In the genomic region with DNA sequence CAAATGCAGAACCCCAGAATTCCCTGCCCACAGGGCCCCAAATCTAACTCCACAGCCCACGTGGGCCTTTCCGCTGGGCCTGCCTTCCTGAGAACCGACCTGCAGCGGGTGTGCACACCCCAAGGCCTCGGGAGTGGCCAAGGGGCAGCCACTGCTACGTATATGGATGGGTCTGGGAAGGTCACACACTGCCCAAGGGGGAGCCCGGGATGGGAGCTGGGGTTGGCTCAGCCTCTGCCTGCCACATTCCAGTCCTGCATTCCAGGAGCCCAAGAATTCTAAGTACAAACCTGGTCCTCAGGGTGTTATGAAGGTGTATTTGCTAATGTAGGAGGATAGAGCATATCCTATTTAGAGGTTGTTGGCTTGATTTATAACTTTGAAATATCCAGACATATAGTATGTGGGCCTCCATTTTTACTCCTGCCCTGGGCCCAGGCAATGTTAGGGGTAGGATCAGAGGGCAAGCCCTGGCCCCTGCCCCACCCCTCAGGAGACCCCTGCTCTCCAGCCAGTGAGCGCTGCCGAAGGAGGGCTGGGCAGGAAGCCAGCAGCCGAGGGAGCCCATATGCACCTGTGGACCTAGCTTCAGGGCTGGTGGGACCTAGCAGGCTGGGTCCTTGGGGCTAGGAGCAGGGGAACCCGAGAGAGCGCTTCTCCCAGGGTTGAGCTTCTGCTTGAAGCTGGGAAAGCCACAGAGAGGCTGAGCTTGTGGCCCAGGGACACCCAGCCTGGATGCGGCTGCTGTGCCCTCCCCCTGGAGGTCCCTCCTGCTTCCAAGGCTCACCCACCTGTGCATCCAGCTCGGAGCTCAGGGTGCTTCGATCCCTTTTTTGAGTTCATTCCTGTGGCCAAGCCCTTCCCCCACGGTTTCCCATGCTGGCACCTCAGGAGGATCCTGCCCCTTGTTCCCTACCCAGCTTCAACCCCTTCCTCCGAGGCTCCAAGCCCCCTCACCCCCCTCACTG, we compare ENCODE assay signal across 17 cellular contexts. TPM values are rescaled to one million over a fixed set of nuclear protein-coding genes. Genes with fewer than 3 reads are reported as not detected.
DNase-seq lines count a peak whose midpoint lies in the region; ATAC-seq and TF ChIP-seq lines count a peak whose summit lies in the region.
"Had no signal": no experiment of that assay in that cellular context is flagged by ENCODE, and none has a peak within 500 bp of the region (broad histone marks: within the 10 kb centered on the region; RNA-seq: fewer than 3 reads in every experiment).

No MANE protein-coding gene starts in this region.

- H3K27ac ChIP-seq in VCaP (peak overlapping the region; percentile 50), adrenal gland (no peak overlapping the region)
- H3K27ac ChIP-seq: HL-60, SK-N-MC, WERI-Rb-1 had no signal

- WGBS in adrenal gland, 4 donors, result 81 to 86% (median 83%) methylated on average over 7 to 17 of the region's 17 CpGs

- no peak overlapping the region for H3K4me3 Mint-ChIP-seq in activated T-cell treated with anti-CD3 and anti-CD28 coated beads, Interleukin-2, amount 50 U/mL, for 24 hours
- no peak overlapping the region for H3K4me3 Mint-ChIP-seq in activated T-cell treated with anti-CD3 and anti-CD28 coated beads, Interleukin-2, amount 50 U/mL, for 72 hours
- H3K4me3 Mint-ChIP-seq in stimulated activated naive B cell treated with anti-CD40 and anti-IgM and Interleukin-4, amounts not matched to agents 10 μg/mL and 1 μg/mL and 100 μg/mL, for 72 hours, result peak overlapping the region; percentile 43 to 76
- H3K4me3 Mint-ChIP-seq: stimulated activated effector memory CD8-positive, alpha-beta T cell treated with anti-CD3 and anti-CD28 coated beads, Interleukin-12 subunit alpha, Interleukin-12 subunit beta, amount 100 ng/mL, for 72 hours had no signal

- no peak for TF ChIP-seq CTCF in VCaP (conservative IDR thresholded peaks at IDR 0.05)
- TF ChIP-seq CTCF in adrenal gland (IDR thresholded peaks at IDR 0.05), result no peak

- no peaks in the 10 kb centered on the region for H3K36me3 Mint-ChIP-seq in activated T-cell treated with anti-CD3 and anti-CD28 coated beads, Interleukin-2, amount 50 U/mL, for 24 hours (ENCODE audit: low read depth)
- H3K36me3 Mint-ChIP-seq in activated T-cell treated with anti-CD3 and anti-CD28 coated beads, Interleukin-2, amount 50 U/mL, for 72 hours (ENCODE audit: insufficient read depth in 2 of 2), result no peaks in the 10 kb centered on the region
- H3K36me3 Mint-ChIP-seq in stimulated activated naive B cell treated with anti-CD40 and anti-IgM and Interleukin-4, amounts not matched to agents 10 μg/mL and 1 μg/mL and 100 μg/mL, for 72 hours, result peaks cover 6 to 37% of the 10 kb centered on the region in 2 donors

- CTCF ChIA-PET in HEK293T (lab: Yijun Ruan, JAX), result interaction anchor here (0.9 kb wide), 1 partner anchor 52 kb away, joined by 3 read pairs; no protein-coding TSS in a partner anchor

- H3K4me3 ChIP-seq in adrenal gland, result no peak overlapping the region
- H3K4me3 ChIP-seq: A549, SK-N-MC had no signal

- no peaks in the 10 kb centered on the region for H3K9me3 ChIP-seq in adrenal gland (replicated peaks in 1 of 3)
- H3K9me3 ChIP-seq: A549 had no signal

- intact Hi-C loops in adrenal gland (cut with DNase I), result loop anchor here (2.0 to 10.0 kb wide), 4 partner anchors 53 to 377 kb away; no protein-coding TSS in a partner anchor

- POLR2A ChIA-PET in HEK293T (lab: Yijun Ruan, JAX), result interaction anchor here (1.2 kb wide), 1 partner anchor 372 kb away, joined by 3 read pairs; no protein-coding TSS in a partner anchor

- ATAC-seq in activated T-cell treated with anti-CD3 and anti-CD28 coated beads, Interleukin-2, amount 50 U/mL, for 72 hours (replicated peaks in 1 of 2), result no peak
- ATAC-seq in stimulated activated naive B cell treated with anti-CD40 and anti-IgM and Interleukin-4, amounts not matched to agents 10 μg/mL and 1 μg/mL and 100 μg/mL, for 72 hours (replicated peaks), result no peak
- no peak for ATAC-seq in GM21786 (IDR thresholded peaks at IDR 0.05; ENCODE audit: unreplicated experiment)
- ATAC-seq: left ventricle myocardium superior; stimulated activated effector memory CD8-positive, alpha-beta T cell treated with anti-CD3 and anti-CD28 coated beads, Interleukin-12 subunit alpha, Interleukin-12 subunit beta, amount 100 ng/mL, for 72 hours had no signal

- no peaks in the 10 kb centered on the region for H3K27me3 Mint-ChIP-seq in activated T-cell treated with anti-CD3 and anti-CD28 coated beads, Interleukin-2, amount 50 U/mL, for 24 hours
- no peaks in the 10 kb centered on the region for H3K27me3 Mint-ChIP-seq in activated T-cell treated with anti-CD3 and anti-CD28 coated beads, Interleukin-2, amount 50 U/mL, for 72 hours (ENCODE audit: low read depth)
- H3K27me3 Mint-ChIP-seq in stimulated activated naive B cell treated with anti-CD40 and anti-IgM and Interleukin-4, amounts not matched to agents 10 μg/mL and 1 μg/mL and 100 μg/mL, for 72 hours, result no peaks in the 10 kb centered on the region

- DNase-seq in activated T-cell treated with anti-CD3 and anti-CD28 coated beads, Interleukin-2, amount 50 U/mL, for 24 hours, result no peak
- DNase-seq in activated T-cell treated with anti-CD3 and anti-CD28 coated beads, Interleukin-2, amount 50 U/mL, for 72 hours, result no peak
- DNase-seq in glomerular visceral epithelial cell (ENCODE audit: extremely low spot score), result peak; percentile 62
- no peak for DNase-seq in stimulated activated naive B cell treated with anti-CD40 and anti-IgM and Interleukin-4, amounts not matched to agents 10 μg/mL and 1 μg/mL and 100 μg/mL, for 72 hours
- DNase-seq in adrenal gland, result no peak
- DNase-seq in HEK293T (ENCODE audit: extremely low spot score), result no peak
- DNase-seq: COR-L47; left ventricle myocardium superior; stimulated activated CD4-positive, alpha-beta T cell treated with anti-CD3 and anti-CD28 coated beads, Interleukin-4, amount 100 ng/mL, for 4 hours; WERI-Rb-1 had no signal

- TF ChIP-seq POLR2A in adrenal gland (IDR thresholded peaks at IDR 0.05), result no peak

- H3K36me3 ChIP-seq in adrenal gland (replicated peaks in 1 of 2), result no peaks in the 10 kb centered on the region
- H3K36me3 ChIP-seq: WERI-Rb-1 had no signal

- H3K9me3 Mint-ChIP-seq in activated T-cell treated with anti-CD3 and anti-CD28 coated beads, Interleukin-2, amount 50 U/mL, for 24 hours, result no peaks in the 10 kb centered on the region
- no peaks in the 10 kb centered on the region for H3K9me3 Mint-ChIP-seq in activated T-cell treated with anti-CD3 and anti-CD28 coated beads, Interleukin-2, amount 50 U/mL, for 72 hours
- no peaks in the 10 kb centered on the region for H3K9me3 Mint-ChIP-seq in stimulated activated naive B cell treated with anti-CD40 and anti-IgM and Interleukin-4, amounts not matched to agents 10 μg/mL and 1 μg/mL and 100 μg/mL, for 72 hours
- H3K9me3 Mint-ChIP-seq: stimulated activated effector memory CD8-positive, alpha-beta T cell treated with anti-CD3 and anti-CD28 coated beads, Interleukin-12 subunit alpha, Interleukin-12 subunit beta, amount 100 ng/mL, for 72 hours had no signal

- peaks cover 78% of the 10 kb centered on the region for H3K4me1 Mint-ChIP-seq in activated T-cell treated with anti-CD3 and anti-CD28 coated beads, Interleukin-2, amount 50 U/mL, for 24 hours (ENCODE audit: low read depth)
- H3K4me1 Mint-ChIP-seq in activated T-cell treated with anti-CD3 and anti-CD28 coated beads, Interleukin-2, amount 50 U/mL, for 72 hours (ENCODE audit: low read depth), result peaks cover 81% of the 10 kb centered on the region
- peaks cover 87 to 100% of the 10 kb centered on the region in 2 donors for H3K4me1 Mint-ChIP-seq in stimulated activated naive B cell treated with anti-CD40 and anti-IgM and Interleukin-4, amounts not matched to agents 10 μg/mL and 1 μg/mL and 100 μg/mL, for 72 hours

- peak overlapping the region; percentile 57 for H3K27ac Mint-ChIP-seq in activated T-cell treated with anti-CD3 and anti-CD28 coated beads, Interleukin-2, amount 50 U/mL, for 24 hours
- no peak overlapping the region for H3K27ac Mint-ChIP-seq in activated T-cell treated with anti-CD3 and anti-CD28 coated beads, Interleukin-2, amount 50 U/mL, for 72 hours
- peak overlapping the region; percentile 95 for H3K27ac Mint-ChIP-seq in stimulated activated naive B cell treated with anti-CD40 and anti-IgM and Interleukin-4, amounts not matched to agents 10 μg/mL and 1 μg/mL and 100 μg/mL, for 72 hours

- H3K4me1 ChIP-seq in adrenal gland (replicated peaks in 1 of 2), result no peaks in the 10 kb centered on the region

- no peaks in the 10 kb centered on the region for H3K27me3 ChIP-seq in adrenal gland

TF ChIP-seq in HEK293T, 16 proteins besides CTCF, POLR2A, EP300 and RAD21:
- TF ChIP-seq TARDBP (IDR thresholded peaks at IDR 0.05) (no peak), SUZ12 (IDR thresholded peaks at IDR 0.05) (no peak), L3MBTL2 (conservative IDR thresholded peaks at IDR 0.05) (no peak), ARNT (IDR thresholded peaks at IDR 0.05) (no peak), SP1 (IDR thresholded peaks at IDR 0.05) (no peak), BHLHE40 (IDR thresholded peaks at IDR 0.05; ENCODE audit: borderline replicate concordance) (no peak), LEF1 (IDR thresholded peaks at IDR 0.05; ENCODE audit: borderline replicate concordance) (no peak), CTBP1 (IDR thresholded peaks at IDR 0.05; ENCODE audit: borderline replicate concordance) (no peak), FOXA1 (IDR thresholded peaks at IDR 0.05) (no peak), HDGF (IDR thresholded peaks at IDR 0.05; ENCODE audit: borderline replicate concordance) (no peak), FOXK2 (IDR thresholded peaks at IDR 0.05) (no peak), ZNF384 (IDR thresholded peaks at IDR 0.05) (no peak), FOXM1 (IDR thresholded peaks at IDR 0.05; ENCODE audit: borderline replicate concordance) (no peak), NFRKB (IDR thresholded peaks at IDR 0.05) (no peak), ELF4 (IDR thresholded peaks at IDR 0.05) (no peak)
- TF ChIP-seq, protein P1, sequence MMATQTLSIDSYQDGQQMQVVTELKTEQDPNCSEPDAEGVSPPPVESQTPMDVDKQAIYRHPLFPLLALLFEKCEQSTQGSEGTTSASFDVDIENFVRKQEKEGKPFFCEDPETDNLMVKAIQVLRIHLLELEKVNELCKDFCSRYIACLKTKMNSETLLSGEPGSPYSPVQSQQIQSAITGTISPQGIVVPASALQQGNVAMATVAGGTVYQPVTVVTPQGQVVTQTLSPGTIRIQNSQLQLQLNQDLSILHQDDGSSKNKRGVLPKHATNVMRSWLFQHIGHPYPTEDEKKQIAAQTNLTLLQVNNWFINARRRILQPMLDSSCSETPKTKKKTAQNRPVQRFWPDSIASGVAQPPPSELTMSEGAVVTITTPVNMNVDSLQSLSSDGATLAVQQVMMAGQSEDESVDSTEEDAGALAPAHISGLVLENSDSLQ (IDR thresholded peaks at IDR 0.05), result no peak

RNA-seq across cellular contexts. Expression of a gene that starts 20.8 kb away (rescaled TPM):
- under 1 TPM; 0.21 to 0.26 TPM for total RNA-seq in activated T-cell treated with anti-CD3 and anti-CD28 coated beads, Interleukin-2, amount 50 U/mL, for 72 hours
- 1,000 to 10,000 TPM in 6 of 8 donors, 100 to 1,000 TPM in 2; 635 to 3,326 (median 1,366) TPM for total RNA-seq in adrenal gland
- polyA plus RNA-seq in adrenal gland, result 1,000 to 10,000 TPM in 1 of 3 donors, 100 to 1,000 TPM in 2; 233 to 4,804 (median 738) TPM
- total RNA-seq: H4 had no signal

RNA-seq across cellular contexts. Expression of a gene that starts 45.5 kb away (rescaled TPM):
- 10 to 100 TPM; 46.7 to 57.1 TPM for total RNA-seq in activated T-cell treated with anti-CD3 and anti-CD28 coated beads, Interleukin-2, amount 50 U/mL, for 72 hours
- 1 to 10 TPM; 1.3 to 6.6 (median 3.4) TPM for total RNA-seq in adrenal gland
- polyA plus RNA-seq in adrenal gland, result 1 to 10 TPM; 2.9 to 5.0 (median 3.9) TPM

Comparison
In these comparisons a context has a peak if more than half of its experiments do, and no peak if none do; other contexts are left out.
1. H3K4me3 Mint-ChIP-seq: peak in stimulated activated naive B cell treated with anti-CD40 and anti-IgM and Interleukin-4, amounts not matched to agents 10 μg/mL and 1 μg/mL and 100 μg/mL, for 72 hours (2 of 2); none in activated T-cell treated with anti-CD3 and anti-CD28 coated beads, Interleukin-2, amount 50 U/mL, for 24 hours (single experiment) and activated T-cell treated with anti-CD3 and anti-CD28 coated beads, Interleukin-2, amount 50 U/mL, for 72 hours (0 of 2).
2. RNA of a gene that starts 20.8 kb away (total RNA-seq): 635 to 3,326 TPM in adrenal gland; 0.21 to 0.26 TPM in activated T-cell treated with anti-CD3 and anti-CD28 coated beads, Interleukin-2, amount 50 U/mL, for 72 hours; every median in the first group is over 100 times any median in the second.
3. RNA of a gene that starts 45.5 kb away (total RNA-seq): 46.7 to 57.1 TPM in activated T-cell treated with anti-CD3 and anti-CD28 coated beads, Interleukin-2, amount 50 U/mL, for 72 hours; 1.3 to 6.6 TPM in adrenal gland; every median in the first group is over 4 times any median in the second.